ENCODE assay signal across 12 cellular contexts in the genomic region with DNA sequence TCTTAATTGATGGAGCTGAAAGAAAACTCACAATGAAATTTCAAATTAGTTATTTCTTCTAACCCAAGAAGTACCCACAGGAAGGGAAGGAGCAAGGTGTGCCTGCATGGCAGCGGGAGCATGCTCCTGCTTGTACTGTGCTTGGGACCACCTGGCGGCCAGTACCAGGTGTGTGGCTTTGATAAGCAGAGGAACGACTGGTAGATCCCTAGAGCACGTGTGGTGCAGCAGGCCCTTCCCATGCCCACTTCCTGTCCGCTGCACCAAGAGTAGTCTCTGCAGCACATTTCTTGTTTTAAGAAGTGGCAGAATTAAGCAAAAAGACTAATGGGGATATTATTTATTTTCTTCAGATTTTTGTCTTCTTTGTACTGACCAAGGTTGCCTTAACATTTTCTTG.
DNase-seq lines count a peak whose midpoint lies in the region; ATAC-seq, FAIRE-seq and TF ChIP-seq lines count a peak whose summit lies in the region.
"Had no signal": no experiment of that assay in that cellular context is flagged by ENCODE, and none has a peak within 500 bp of the region (broad histone marks: within the 10 kb centered on the region; RNA-seq: fewer than 3 reads in every experiment).

No MANE protein-coding gene starts in this region.

- H3K79me2 ChIP-seq in PC-9 (ENCODE audit: low read depth) (peaks cover 5% of the 10 kb centered on the region; the same call in 1 of the 2 replicates), endothelial cell of umbilical vein (ENCODE audit: control insufficient read depth, insufficient read depth, low read length) (peaks cover 4% of the 10 kb centered on the region)

- DNase-seq in HUDEP-2 (lab: John Stamatoyannopoulos, UW; ENCODE audit: unreplicated experiment in 76 of 76): peak in 69 of 76 experiments; percentile 4 to 82 (median 44)
- DNase-seq in PC-9: no peak
- no peak for DNase-seq in endothelial cell of umbilical vein (ENCODE audit: low read depth, low spot score)
- no peak for DNase-seq in progenitor cell of endocrine pancreas (ENCODE audit: low spot score, unreplicated experiment)
- no peak for DNase-seq in colonic mucosa
- no peak for DNase-seq in GM19238 (ENCODE audit: insufficient read length, low spot score)
- DNase-seq: effector memory CD4-positive, alpha-beta T cell; NCI-H1436 treated with DMSO at 0.1 percent for 48 hours; T-helper 17 cell had no signal

- H3K36me3 ChIP-seq in PC-9 (ENCODE audit: low read depth) (0 out of 2 replicates have a peak, but pooled peaks cover 6% of the 10 kb centered on the region), endothelial cell of umbilical vein (ENCODE audit: control insufficient read depth in 2 of 2, extremely low read depth in 1 of 2, insufficient read depth in 2 of 2, low read length in 2 of 2) (no peaks in the 10 kb centered on the region), colonic mucosa (no peaks in the 10 kb centered on the region)
- H3K36me3 ChIP-seq: right atrium auricular region had no signal

- no peaks in the 10 kb centered on the region for H3K9me3 ChIP-seq in PC-9 (ENCODE audit: insufficient read depth, low read depth)
- no peaks in the 10 kb centered on the region for H3K9me3 ChIP-seq in endothelial cell of umbilical vein (replicated peaks; ENCODE audit: control insufficient read depth, insufficient read depth, low read length)
- H3K9me3 ChIP-seq in colonic mucosa: no peaks in the 10 kb centered on the region
- H3K9me3 ChIP-seq: right atrium auricular region had no signal

- H2AFZ ChIP-seq in PC-9 (no peak overlapping the region), endothelial cell of umbilical vein (ENCODE audit: low read depth, low read length) (no peak overlapping the region)

- H3K9ac ChIP-seq in endothelial cell of umbilical vein (replicated peaks; ENCODE audit: extremely low read depth, insufficient read depth, low read length) (no peak overlapping the region), colonic mucosa (ENCODE audit: low read depth in 2 of 2, low read length in 2 of 2) (no peak overlapping the region)

- H3K4me3 Mint-ChIP-seq in progenitor cell of endocrine pancreas (ENCODE audit: low read depth): no peak overlapping the region
- H3K4me3 Mint-ChIP-seq: T-helper 17 cell had no signal

- POLR2A ChIA-PET in PC-9 (lab: Charles Lee; ENCODE audit: unreplicated experiment) (interaction anchor here (0.6 to 1.0 kb wide), 3 partner anchors 100 to 135 kb away, joined by 3 to 6 read pairs (median 4); no protein-coding TSS in a partner anchor), endothelial cell of umbilical vein (lab: Charles Lee) (no interaction called here)

- H3K27me3 ChIP-seq in PC-9 (ENCODE audit: insufficient read depth, low read depth): no peaks in the 10 kb centered on the region
- no peaks in the 10 kb centered on the region for H3K27me3 ChIP-seq in endothelial cell of umbilical vein (ENCODE audit: control insufficient read depth in 2 of 2, insufficient read depth in 2 of 2, low read length in 2 of 2)
- no peaks in the 10 kb centered on the region for H3K27me3 ChIP-seq in colonic mucosa
- H3K27me3 ChIP-seq: right atrium auricular region had no signal

- peaks cover 34% of the 10 kb centered on the region for H3F3A ChIP-seq in PC-9 (ENCODE audit: insufficient read depth, low read depth)

- H3K27ac ChIP-seq in PC-9 (peak overlapping the region; percentile 75), endothelial cell of umbilical vein (ENCODE audit: insufficient read depth, low read depth, low read length) (peak overlapping the region; percentile 9), colonic mucosa (no peak overlapping the region)
- H3K27ac ChIP-seq: right atrium auricular region had no signal

- peaks cover 13% of the 10 kb centered on the region for H3K4me1 Mint-ChIP-seq in progenitor cell of endocrine pancreas (ENCODE audit: low read depth)

- no peaks in the 10 kb centered on the region for H3K9me2 ChIP-seq in PC-9 (ENCODE audit: insufficient read depth)

- peaks cover 6% of the 10 kb centered on the region for H3K36me3 Mint-ChIP-seq in progenitor cell of endocrine pancreas (ENCODE audit: insufficient read depth)

- H3K4me1 ChIP-seq in PC-9 (replicated peaks; ENCODE audit: insufficient read depth) (peaks cover 43% of the 10 kb centered on the region), endothelial cell of umbilical vein (ENCODE audit: control insufficient read depth, extremely low read depth, insufficient read depth, low read length) (peaks cover 12% of the 10 kb centered on the region), colonic mucosa (no peaks in the 10 kb centered on the region)

- no peaks in the 10 kb centered on the region for H3K9me1 ChIP-seq in endothelial cell of umbilical vein (replicated peaks; ENCODE audit: control insufficient read depth, extremely low read depth, insufficient read depth, low read length)

- no peak for FAIRE-seq in endothelial cell of umbilical vein (lab: Jason Lieb, UNC)

- H3K4me3 ChIP-seq in PC-9 (no peak overlapping the region), endothelial cell of umbilical vein (replicated peaks in 1 of 3; ENCODE audit: insufficient read depth in 1 of 3, low read depth in 1 of 3, low read length in 3 of 3) (no peak overlapping the region), colonic mucosa (no peak overlapping the region)
- H3K4me3 ChIP-seq: right atrium auricular region had no signal

- CTCF ChIA-PET in PC-9 (lab: Charles Lee) (no interaction called here), endothelial cell of umbilical vein (lab: Charles Lee) (interaction anchor here (0.8 to 8.0 kb wide), 5 partner anchors 20 to 135 kb away, joined by 3 to 261 read pairs (median 3); a partner anchor contains a TSS)

- ATAC-seq in HG03135 (IDR thresholded peaks at IDR 0.05; ENCODE audit: unreplicated experiment) (no peak), GM18502 (IDR thresholded peaks at IDR 0.05; ENCODE audit: poor library complexity, unreplicated experiment) (no peak)
- ATAC-seq: T-helper 17 cell had no signal

- BruUV-seq in PC-9 (replicated peaks; lab: Mats Ljungman, UMichigan): no TSS peak
- BruUV-seq in endothelial cell of umbilical vein (replicated peaks; lab: Mats Ljungman, UMichigan): no TSS peak

- no peak for TF ChIP-seq POLR2A in endothelial cell of umbilical vein (IDR thresholded peaks at IDR 0.05; ENCODE audit: low read depth, low read length)

- H3K4me2 ChIP-seq in PC-9: peak overlapping the region; percentile 39
- H3K4me2 ChIP-seq in endothelial cell of umbilical vein (ENCODE audit: insufficient read depth, low read length): no peak overlapping the region

- peak overlapping the region; percentile 83 for H3K27ac Mint-ChIP-seq in progenitor cell of endocrine pancreas
- H3K27ac Mint-ChIP-seq: T-helper 17 cell had no signal

- TF ChIP-seq CTCF in PC-9 (conservative IDR thresholded peaks at IDR 0.05): no peak
- no peak for TF ChIP-seq CTCF in endothelial cell of umbilical vein (IDR thresholded peaks at IDR 0.05; ENCODE audit: extremely low read depth in 1 of 2, insufficient read depth in 1 of 2, low read depth in 1 of 2, low read length in 2 of 2)
- peak; percentile 18 for TF ChIP-seq CTCF in progenitor cell of endocrine pancreas (IDR thresholded peaks at IDR 0.05; ENCODE audit: unreplicated experiment)
- no peak for TF ChIP-seq CTCF in colonic mucosa (IDR thresholded peaks at IDR 0.05)

- dilution Hi-C loops in endothelial cell of umbilical vein (cut with MboI; ENCODE audit: extremely low pct_ligation_motif_present, low sequenced_read_pairs): no loop called here

- no peaks in the 10 kb centered on the region for H3K9me3 Mint-ChIP-seq in progenitor cell of endocrine pancreas (ENCODE audit: low read depth)

- H4K20me1 ChIP-seq in PC-9 (ENCODE audit: insufficient read depth): no peaks in the 10 kb centered on the region
- no peaks in the 10 kb centered on the region for H4K20me1 ChIP-seq in endothelial cell of umbilical vein (replicated peaks; ENCODE audit: control insufficient read depth, extremely low read depth, insufficient read depth, low read length)

- intact Hi-C loops in PC-9 (cut with micrococcal nuclease; ENCODE audit: unreplicated experiment): no loop called here
- intact Hi-C loops in endothelial cell of umbilical vein (cut with micrococcal nuclease): no loop called here
- intact Hi-C loops in colonic mucosa (cut with DNase I): no loop called here

- H3K27me3 Mint-ChIP-seq in progenitor cell of endocrine pancreas: no peaks in the 10 kb centered on the region
- H3K27me3 Mint-ChIP-seq: T-helper 17 cell had no signal

TF ChIP-seq in endothelial cell of umbilical vein, 7 proteins besides CTCF, POLR2A, EP300 and RAD21:
- TF ChIP-seq MYC (IDR thresholded peaks at IDR 0.05; ENCODE audit: low read depth, low read length) (no peak), JUN (IDR thresholded peaks at IDR 0.05; ENCODE audit: borderline replicate concordance, insufficient read depth, insufficient read length, low read depth) (no peak), GATA2 (IDR thresholded peaks at IDR 0.05; ENCODE audit: insufficient read depth, insufficient read length, low read depth, low read length) (no peak), FOS (IDR thresholded peaks at IDR 0.05; ENCODE audit: borderline replicate concordance, insufficient read depth, low read length) (no peak), EZH2 (IDR thresholded peaks at IDR 0.05; ENCODE audit: borderline replicate concordance, low read depth, low read length, severe bottlenecking) (no peak), POLR2AphosphoS5 (IDR thresholded peaks at IDR 0.05; ENCODE audit: insufficient read depth, low read depth, low read length) (no peak)
- TF ChIP-seq, protein P1, sequence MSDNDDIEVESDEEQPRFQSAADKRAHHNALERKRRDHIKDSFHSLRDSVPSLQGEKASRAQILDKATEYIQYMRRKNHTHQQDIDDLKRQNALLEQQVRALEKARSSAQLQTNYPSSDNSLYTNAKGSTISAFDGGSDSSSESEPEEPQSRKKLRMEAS (IDR thresholded peaks at IDR 0.05; ENCODE audit: insufficient read depth, insufficient read length): no peak
TF ChIP-seq in endothelial cell of umbilical vein: peak in this region for 0.

Comparison
In these comparisons a context has a peak if more than half of its experiments do, and no peak if none do; other contexts are left out.
1. DNase-seq: peak in HUDEP-2 (69 of 76); none in PC-9 (0 of 2), endothelial cell of umbilical vein (single experiment), progenitor cell of endocrine pancreas (single experiment), colonic mucosa (single experiment) and GM19238 (single experiment).